In the genomic region with DNA sequence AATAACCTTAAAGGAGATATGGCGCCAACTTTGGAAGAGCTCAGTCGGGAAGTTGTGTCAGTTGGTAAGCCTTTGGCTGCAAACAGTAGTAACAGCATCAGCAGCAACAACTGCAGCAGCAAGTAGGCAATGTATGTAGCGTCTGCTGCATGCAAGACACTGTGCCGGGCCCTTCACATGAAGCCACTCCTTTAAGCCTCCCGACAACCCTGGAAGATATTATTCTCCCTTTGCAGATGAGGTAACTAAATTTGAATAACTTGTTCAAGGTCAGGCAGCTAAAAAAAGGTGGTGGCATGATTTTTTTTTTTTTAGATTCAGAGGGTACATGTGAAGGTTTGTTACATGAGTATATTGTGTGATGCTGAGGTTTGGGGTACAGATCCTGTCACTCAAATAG, we compare ENCODE assay signal across 18 cellular contexts. TPM values are rescaled to one million over a fixed set of nuclear protein-coding genes. Genes with fewer than 3 reads are reported as not detected.
DNase-seq lines count a peak whose midpoint lies in the region; ATAC-seq and TF ChIP-seq lines count a peak whose summit lies in the region.
"Had no signal": no experiment of that assay in that cellular context is flagged by ENCODE, and none has a peak within 500 bp of the region (broad histone marks: within the 10 kb centered on the region; RNA-seq: fewer than 3 reads in every experiment).

No MANE protein-coding gene starts in this region.

- H3K4me3 ChIP-seq in SU-DHL-6 (ENCODE audit: insufficient read depth, low read length, poor library complexity, severe bottlenecking) = peak overlapping the region; percentile 34
- H3K4me3 ChIP-seq: GM23338 had no signal

- no peaks in the 10 kb centered on the region for H3K79me1 ChIP-seq in H9 (ENCODE audit: insufficient read depth, low read depth, low read length, poor library complexity, severe bottlenecking)

- 0 out of 2 replicates have a peak, but pooled peaks cover 4% of the 10 kb centered on the region for H3K36me3 ChIP-seq in SU-DHL-6 (ENCODE audit: low read length)

- ATAC-seq in naive B cell (ENCODE audit: low read depth in 2 of 2) (no peak), GM21390 (IDR thresholded peaks at IDR 0.05; ENCODE audit: unreplicated experiment) (no peak)
- ATAC-seq: GM23338, SK-N-SH treated with all-trans-retinoic acid at 6 μM for 48 hours had no signal

- H3K9me3 Mint-ChIP-seq in H9 (no peaks in the 10 kb centered on the region), naive B cell (peaks cover 0 to 1% (median 0%) of the 10 kb centered on the region in 7 donors)

- H3K4me1 Mint-ChIP-seq in H9 (peaks cover 46 to 54% of the 10 kb centered on the region in 2 experiments), naive B cell (peaks cover 53 to 92% (median 91%) of the 10 kb centered on the region in 3 donors)

- H3K27me3 Mint-ChIP-seq in H9 (ENCODE audit: low read depth) = no peaks in the 10 kb centered on the region
- H3K27me3 Mint-ChIP-seq in naive B cell = no peaks in the 10 kb centered on the region

- H2AFZ ChIP-seq in H9 (ENCODE audit: low read length) (no peak overlapping the region), SU-DHL-6 (ENCODE audit: low read depth, low read length, severe bottlenecking) (no peak overlapping the region)
- H2AFZ ChIP-seq: GM23338 had no signal

- no peaks in the 10 kb centered on the region for H3K23me2 ChIP-seq in H9 (ENCODE audit: insufficient read length, low read depth, low read length, poor library complexity, severe bottlenecking)

- H3K4me3 Mint-ChIP-seq in H9 = peak overlapping the region in 1 of 2 experiments; percentile 1; a peak in 1 of 5 replicates
- H3K4me3 Mint-ChIP-seq in naive B cell = peak overlapping the region; percentile 71 to 91 (median 80)
- H3K4me3 Mint-ChIP-seq: GM23338 had no signal

- H4K91ac ChIP-seq in H9 (ENCODE audit: insufficient read length, low read depth, low read length) = no peak overlapping the region

- peak overlapping the region in 2 of 3 experiments; percentile 19 to 51; a peak in 1 of 7 replicates for H3K27ac Mint-ChIP-seq in H9
- H3K27ac Mint-ChIP-seq in naive B cell = peak overlapping the region in 5 of 6 donors; percentile 74 to 98 (median 87)

- H3K36me3 Mint-ChIP-seq in H9 (ENCODE audit: insufficient read depth in 1 of 3, low read depth in 3 of 3) = peaks cover 3 to 13% (median 10%) of the 10 kb centered on the region in 3 experiments; a peak in 6 of 7 replicates
- peaks cover 0 to 8% of the 10 kb centered on the region in 2 donors for H3K36me3 Mint-ChIP-seq in naive B cell

- no peak overlapping the region for H3K4ac ChIP-seq in H9 (ENCODE audit: low read depth, low read length)

- H3K27me3 ChIP-seq in H9 (ENCODE audit: insufficient read depth, low read length) = no peaks in the 10 kb centered on the region
- H3K27me3 ChIP-seq in SU-DHL-6 (ENCODE audit: low read length) = no peaks in the 10 kb centered on the region

- no peak overlapping the region for H4K8ac ChIP-seq in H9 (replicated peaks; ENCODE audit: insufficient read length, low read depth, low read length)

- no peaks in the 10 kb centered on the region for H4K20me1 ChIP-seq in H9 (ENCODE audit: control insufficient read depth, insufficient read depth, insufficient read length)
- H4K20me1 ChIP-seq in SU-DHL-6 (ENCODE audit: low read depth, low read length) = no peaks in the 10 kb centered on the region

- no peak overlapping the region for H3K9ac ChIP-seq in H9 (ENCODE audit: extremely low read depth, insufficient read length, low read length)
- H3K9ac ChIP-seq in SU-DHL-6 (ENCODE audit: low read length) = peak overlapping the region; percentile 65

- peaks cover 12% of the 10 kb centered on the region for H3K4me1 ChIP-seq in H9 (ENCODE audit: insufficient read depth, low read length)

- H2AK5ac ChIP-seq in H9 (ENCODE audit: insufficient read length, low read length) = no peak overlapping the region

- no peak overlapping the region for H2BK120ac ChIP-seq in H9 (ENCODE audit: low read depth, low read length, poor library complexity, severe bottlenecking)

- H3K18ac ChIP-seq in H9 (ENCODE audit: insufficient read length, low read depth, low read length) = no peak overlapping the region

- H2BK15ac ChIP-seq in H9 (ENCODE audit: low read depth, low read length) = no peak overlapping the region

- DNase-seq in H9 (no peak), naive B cell (no peak), ecto neural progenitor cell (ENCODE audit: low spot score) (no peak), ureter (ENCODE audit: low spot score) (no peak)
- DNase-seq in stimulated activated CD4-positive, alpha-beta T cell treated with anti-CD3 and anti-CD28 coated beads, Interleukin-1b, Interleukin-23, amount 100 ng/mL, for 48 hours = no peak
- DNase-seq: AML-193, DMS53, KBM-7, NCI-H1105 treated with DMSO at 0.1 percent for 48 hours, NCI-H1694 treated with DMSO at 0.1 percent for 48 hours, OCI-M1, SHP77 treated with DMSO at 0.1 percent for 48 hours, T-helper 1 cell had no signal

- H3K9me3 ChIP-seq in H9 (ENCODE audit: control insufficient read depth, low read depth, low read length) (no peaks in the 10 kb centered on the region), SU-DHL-6 (ENCODE audit: insufficient read depth, low read length) (no peaks in the 10 kb centered on the region)

- peaks cover 74% of the 10 kb centered on the region for H3F3A ChIP-seq in SU-DHL-6 (ENCODE audit: insufficient read depth)

- no peak overlapping the region for H4K5ac ChIP-seq in H9 (ENCODE audit: insufficient read length, low read depth, low read length)

- no peak overlapping the region for H3K14ac ChIP-seq in H9 (ENCODE audit: insufficient read depth, low read length)

- peaks cover 2% of the 10 kb centered on the region; the same call in 1 of the 2 replicates for H3K79me2 ChIP-seq in H9 (ENCODE audit: insufficient read depth, low read length)
- peaks cover 82% of the 10 kb centered on the region for H3K79me2 ChIP-seq in SU-DHL-6 (ENCODE audit: insufficient read depth, low read length)

- no peak overlapping the region for H2BK5ac ChIP-seq in H9 (ENCODE audit: insufficient read length, low read length)

- H3K56ac ChIP-seq in H9 (ENCODE audit: insufficient read length, low read depth, low read length) = no peak overlapping the region

- no CpG with 5 or more reads among the region's 5 CpGs for WGBS in H9 (ENCODE audit: extremely low coverage, insufficient read length, low lambda C conversion rate)

- TF ChIP-seq CTCF in H9 (conservative IDR thresholded peaks at IDR 0.05) = no peak
- no peak for TF ChIP-seq CTCF in SU-DHL-6 (IDR thresholded peaks at IDR 0.05; ENCODE audit: insufficient read depth, low read length, poor library complexity, severe bottlenecking)

- no peaks in the 10 kb centered on the region for H3K9me2 ChIP-seq in SU-DHL-6 (replicated peaks; ENCODE audit: insufficient read depth, low read length)

- H2BK12ac ChIP-seq in H9 (ENCODE audit: insufficient read length, low read depth, low read length) = no peak overlapping the region

- no peak overlapping the region for H2BK20ac ChIP-seq in H9 (ENCODE audit: low read depth, low read length, poor library complexity, severe bottlenecking)

- H3K23ac ChIP-seq in H9 (ENCODE audit: insufficient read length, low read depth, low read length) = no peak overlapping the region

- H3K4me2 ChIP-seq in H9 (ENCODE audit: insufficient read depth, insufficient read length, low read length) (no peak overlapping the region), SU-DHL-6 (ENCODE audit: low read depth, low read length, poor library complexity, severe bottlenecking) (peak overlapping the region; percentile 80)
- H3K4me2 ChIP-seq: GM23338 had no signal

- no peak overlapping the region for H3T11ph ChIP-seq in H9 (ENCODE audit: low read length)

- no peak overlapping the region for H3K27ac ChIP-seq in H9 (ENCODE audit: insufficient read length, low read depth, low read length)
- peak overlapping the region; percentile 97 for H3K27ac ChIP-seq in SU-DHL-6 (ENCODE audit: low read depth, low read length)

RNA-seq across cellular contexts. Expression of gene SIPA1L3, which starts 19.7 kb away (rescaled TPM):
- total RNA-seq in H9 (2021) (40.1 and 41.9 TPM in 2 replicates), ureter (60.4 TPM)
- 10 to 100 TPM in 5 of 6 donors, 1 to 10 TPM in 1; 9.2 to 43.0 (median 19.5) TPM for polyA plus RNA-seq in naive B cell (ENCODE audit: low read depth in 6 of 6)

RNA-seq across cellular contexts. Expression of gene WDR87, which starts 20.3 kb away (rescaled TPM):
- not detected in 2 replicates for total RNA-seq in H9 (2021)
- under 1 TPM in 1 of 6 donors, not detected in 5; 0.03 TPM for polyA plus RNA-seq in naive B cell (ENCODE audit: low read depth in 6 of 6)
- not detected for total RNA-seq in ureter
- total RNA-seq: GM23338, NCI-H460 had no signal
